In the genomic region with DNA sequence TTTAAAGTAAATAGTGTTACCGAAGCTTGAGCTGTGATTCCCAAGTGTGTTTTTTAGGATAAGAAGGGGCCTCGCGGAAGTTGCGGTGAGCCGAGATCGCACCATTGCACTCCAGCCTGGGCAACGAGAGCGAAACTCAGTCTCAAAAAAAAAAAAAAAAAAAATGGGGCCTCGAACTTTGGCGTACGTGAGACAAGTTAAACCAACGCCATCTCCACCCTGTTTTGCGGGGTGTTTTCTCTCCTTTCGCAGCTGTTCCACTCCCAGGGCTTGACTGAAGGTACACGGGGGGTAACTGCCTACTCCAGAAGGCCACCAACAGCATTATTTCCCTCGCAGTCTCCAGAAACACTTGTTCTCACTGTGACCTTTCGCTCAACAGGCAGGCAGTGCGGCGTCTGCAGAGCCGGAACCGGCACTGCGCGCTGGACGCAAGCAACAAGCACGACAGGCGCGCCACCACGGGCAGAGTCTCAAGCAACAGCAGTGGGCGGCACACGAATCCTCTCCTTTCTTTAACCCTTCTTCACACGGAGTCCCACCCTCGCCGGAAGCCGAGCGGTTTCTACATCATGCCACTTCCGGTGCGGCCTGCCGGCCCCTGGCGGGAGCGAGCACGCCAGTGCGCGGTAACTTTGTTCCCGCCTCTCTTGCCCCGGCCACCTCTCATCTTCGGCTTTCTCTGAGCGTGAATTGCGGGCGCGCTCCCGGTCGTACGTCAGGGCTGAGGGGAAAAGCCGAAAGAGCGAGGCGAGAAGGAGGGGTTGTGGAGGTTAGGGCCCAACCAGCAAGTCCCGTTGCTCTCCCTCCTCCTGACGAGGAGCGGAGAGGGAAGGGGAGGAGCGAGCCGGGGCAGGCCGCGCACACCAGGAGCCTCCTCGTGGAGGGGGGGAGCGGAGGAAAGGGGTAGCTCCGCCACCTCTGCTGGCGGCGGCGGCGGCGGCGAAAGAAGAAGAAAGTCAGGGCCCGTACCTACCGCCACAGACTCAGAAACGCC, we compare ENCODE assay signal across 8 cellular contexts.
A peak's percentile ranks its signal among the peaks of the same experiment; 100 is the strongest.
DNase-seq lines count a peak whose midpoint lies in the region; ATAC-seq and TF ChIP-seq lines count a peak whose summit lies in the region.

No MANE protein-coding gene starts in this region.

- H3K27me3 Mint-ChIP-seq in central memory CD8-positive, alpha-beta T cell, result no peaks in the 10 kb centered on the region

- H3K4me3 ChIP-seq in AG10803 (ENCODE audit: low read length), result peak overlapping the region; percentile 96

- no peaks in the 10 kb centered on the region for H3K9me3 Mint-ChIP-seq in central memory CD8-positive, alpha-beta T cell

- peak overlapping the region; percentile 95 for H3K4me3 Mint-ChIP-seq in central memory CD8-positive, alpha-beta T cell

- H3K36me3 Mint-ChIP-seq in central memory CD8-positive, alpha-beta T cell (ENCODE audit: insufficient read depth), result peaks cover 32% of the 10 kb centered on the region

- peaks cover 34% of the 10 kb centered on the region for H3K4me1 Mint-ChIP-seq in central memory CD8-positive, alpha-beta T cell

- DNase-seq in AG10803 (ENCODE audit: low read depth) (peak; percentile 100), NCI-H345 treated with DMSO at 0.1 percent for 48 hours (lab: John Stamatoyannopoulos, UW; ENCODE audit: unreplicated experiment) (peak; percentile 98), inferior parietal cortex (ENCODE audit: extremely low spot score) (peak; percentile 99), smooth muscle cell of the brain vasculature (ENCODE audit: low read depth, low spot score) (peak; percentile 98)
- peak; percentile 98 for DNase-seq in activated CD4-positive, CD25-positive, alpha-beta regulatory T cell treated with anti-CD3 and anti-CD28 coated beads, Interleukin-2, amount 50 U/mL, for 16 hours (ENCODE audit: low read depth, low spot score)
- DNase-seq in central memory CD8-positive, alpha-beta T cell (ENCODE audit: low spot score in 2 of 2), result peak; percentile 92 to 98

- ATAC-seq in GM19035 (IDR thresholded peaks at IDR 0.05; ENCODE audit: unreplicated experiment), result peak; percentile 68
- peak; percentile 70 for ATAC-seq in HG03342 (IDR thresholded peaks at IDR 0.05; ENCODE audit: unreplicated experiment)
- ATAC-seq in central memory CD8-positive, alpha-beta T cell (replicated peaks; ENCODE audit: extremely low read depth, poor library complexity, severe bottlenecking), result peak; percentile 67

- peak overlapping the region; percentile 99 for H3K27ac Mint-ChIP-seq in central memory CD8-positive, alpha-beta T cell (ENCODE audit: low read depth)

- no peak for TF ChIP-seq CTCF in AG10803 (conservative IDR thresholded peaks at IDR 0.05; ENCODE audit: low read length)

Comparison
In these comparisons a context has a peak if more than half of its experiments do, and no peak if none do; other contexts are left out.
1. Peak in every context shown above with its lines: DNase-seq, ATAC-seq and H3K4me3 ChIP-seq.